ENCODE assay signal across 1 cellular context in the genomic region with DNA sequence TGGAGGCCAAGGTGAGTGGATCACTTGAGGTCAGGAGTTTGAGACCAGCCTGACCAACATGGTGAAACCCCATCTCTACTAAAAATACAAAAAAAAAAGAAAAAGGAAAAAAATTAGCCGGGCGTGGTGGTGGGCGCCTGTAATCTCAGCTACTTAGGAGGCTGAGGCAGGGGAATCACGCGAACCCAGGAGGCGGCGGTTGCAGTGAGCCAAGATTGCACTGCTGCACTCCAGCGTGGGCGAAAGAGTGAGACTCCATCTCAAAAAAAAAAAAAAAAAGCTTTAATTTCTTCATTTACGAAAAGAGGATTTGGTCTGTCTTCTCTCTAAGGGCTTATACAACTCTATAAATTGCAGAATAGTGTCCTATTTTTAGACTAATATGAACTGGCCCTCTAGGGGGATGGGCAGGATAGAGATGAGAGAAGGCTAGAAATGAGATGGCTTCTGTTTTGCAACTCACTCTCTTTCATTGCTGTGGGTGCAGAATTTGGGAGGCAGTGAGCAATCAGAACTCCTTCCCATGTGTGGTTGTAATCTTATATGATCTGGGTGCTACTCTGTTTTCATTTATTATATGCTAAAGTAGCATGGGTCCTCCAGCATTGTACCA.
TF ChIP-seq lines count a peak whose summit lies in the region.

No MANE protein-coding gene starts in this region.

TF ChIP-seq in GM23338, 12 proteins besides CTCF, POLR2A, EP300 and RAD21 (continued from another document):
- TF ChIP-seq, protein P1, sequence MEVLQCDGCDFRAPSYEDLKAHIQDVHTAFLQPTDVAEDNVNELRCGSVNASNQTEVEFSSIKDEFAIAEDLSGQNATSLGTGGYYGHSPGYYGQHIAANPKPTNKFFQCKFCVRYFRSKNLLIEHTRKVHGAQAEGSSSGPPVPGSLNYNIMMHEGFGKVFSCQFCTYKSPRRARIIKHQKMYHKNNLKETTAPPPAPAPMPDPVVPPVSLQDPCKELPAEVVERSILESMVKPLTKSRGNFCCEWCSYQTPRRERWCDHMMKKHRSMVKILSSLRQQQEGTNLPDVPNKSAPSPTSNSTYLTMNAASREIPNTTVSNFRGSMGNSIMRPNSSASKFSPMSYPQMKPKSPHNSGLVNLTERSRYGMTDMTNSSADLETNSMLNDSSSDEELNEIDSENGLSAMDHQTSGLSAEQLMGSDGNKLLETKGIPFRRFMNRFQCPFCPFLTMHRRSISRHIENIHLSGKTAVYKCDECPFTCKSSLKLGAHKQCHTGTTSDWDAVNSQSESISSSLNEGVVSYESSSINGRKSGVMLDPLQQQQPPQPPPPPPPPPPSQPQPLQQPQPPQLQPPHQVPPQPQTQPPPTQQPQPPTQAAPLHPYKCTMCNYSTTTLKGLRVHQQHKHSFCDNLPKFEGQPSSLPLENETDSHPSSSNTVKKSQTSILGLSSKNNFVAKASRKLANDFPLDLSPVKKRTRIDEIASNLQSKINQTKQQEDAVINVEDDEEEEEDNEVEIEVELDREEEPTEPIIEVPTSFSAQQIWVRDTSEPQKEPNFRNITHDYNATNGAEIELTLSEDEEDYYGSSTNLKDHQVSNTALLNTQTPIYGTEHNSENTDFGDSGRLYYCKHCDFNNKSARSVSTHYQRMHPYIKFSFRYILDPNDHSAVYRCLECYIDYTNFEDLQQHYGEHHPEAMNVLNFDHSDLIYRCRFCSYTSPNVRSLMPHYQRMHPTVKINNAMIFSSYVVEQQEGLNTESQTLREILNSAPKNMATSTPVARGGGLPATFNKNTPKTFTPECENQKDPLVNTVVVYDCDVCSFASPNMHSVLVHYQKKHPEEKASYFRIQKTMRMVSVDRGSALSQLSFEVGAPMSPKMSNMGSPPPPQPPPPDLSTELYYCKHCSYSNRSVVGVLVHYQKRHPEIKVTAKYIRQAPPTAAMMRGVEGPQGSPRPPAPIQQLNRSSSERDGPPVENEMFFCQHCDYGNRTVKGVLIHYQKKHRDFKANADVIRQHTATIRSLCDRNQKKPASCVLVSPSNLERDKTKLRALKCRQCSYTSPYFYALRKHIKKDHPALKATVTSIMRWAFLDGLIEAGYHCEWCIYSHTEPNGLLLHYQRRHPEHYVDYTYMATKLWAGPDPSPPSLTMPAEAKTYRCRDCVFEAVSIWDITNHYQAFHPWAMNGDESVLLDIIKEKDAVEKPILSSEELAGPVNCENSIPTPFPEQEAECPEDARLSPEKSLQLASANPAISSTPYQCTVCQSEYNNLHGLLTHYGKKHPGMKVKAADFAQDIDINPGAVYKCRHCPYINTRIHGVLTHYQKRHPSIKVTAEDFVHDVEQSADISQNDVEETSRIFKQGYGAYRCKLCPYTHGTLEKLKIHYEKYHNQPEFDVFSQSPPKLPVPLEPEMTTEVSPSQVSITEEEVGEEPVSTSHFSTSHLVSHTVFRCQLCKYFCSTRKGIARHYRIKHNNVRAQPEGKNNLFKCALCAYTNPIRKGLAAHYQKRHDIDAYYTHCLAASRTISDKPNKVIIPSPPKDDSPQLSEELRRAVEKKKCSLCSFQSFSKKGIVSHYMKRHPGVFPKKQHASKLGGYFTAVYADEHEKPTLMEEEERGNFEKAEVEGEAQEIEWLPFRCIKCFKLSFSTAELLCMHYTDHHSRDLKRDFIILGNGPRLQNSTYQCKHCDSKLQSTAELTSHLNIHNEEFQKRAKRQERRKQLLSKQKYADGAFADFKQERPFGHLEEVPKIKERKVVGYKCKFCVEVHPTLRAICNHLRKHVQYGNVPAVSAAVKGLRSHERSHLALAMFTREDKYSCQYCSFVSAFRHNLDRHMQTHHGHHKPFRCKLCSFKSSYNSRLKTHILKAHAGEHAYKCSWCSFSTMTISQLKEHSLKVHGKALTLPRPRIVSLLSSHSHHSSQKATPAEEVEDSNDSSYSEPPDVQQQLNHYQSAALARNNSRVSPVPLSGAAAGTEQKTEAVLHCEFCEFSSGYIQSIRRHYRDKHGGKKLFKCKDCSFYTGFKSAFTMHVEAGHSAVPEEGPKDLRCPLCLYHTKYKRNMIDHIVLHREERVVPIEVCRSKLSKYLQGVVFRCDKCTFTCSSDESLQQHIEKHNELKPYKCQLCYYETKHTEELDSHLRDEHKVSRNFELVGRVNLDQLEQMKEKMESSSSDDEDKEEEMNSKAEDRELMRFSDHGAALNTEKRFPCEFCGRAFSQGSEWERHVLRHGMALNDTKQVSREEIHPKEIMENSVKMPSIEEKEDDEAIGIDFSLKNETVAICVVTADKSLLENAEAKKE (CRISPR knock-in tag; IDR thresholded peaks at IDR 0.05) = no peak
- no peak for TF ChIP-seq JUNB (IDR thresholded peaks at IDR 0.05; ENCODE audit: unreplicated experiment)
- no peak for TF ChIP-seq NANOG (IDR thresholded peaks at IDR 0.05; ENCODE audit: borderline replicate concordance)
- TF ChIP-seq ZNF114 (CRISPR knock-in tag; IDR thresholded peaks at IDR 0.05) = no peak
- no peak for TF ChIP-seq STAT1 (IDR thresholded peaks at IDR 0.05; ENCODE audit: unreplicated experiment)
- TF ChIP-seq CREB1 (CRISPR knock-in tag; IDR thresholded peaks at IDR 0.05; ENCODE audit: low read depth) = no peak
- TF ChIP-seq, protein P2, sequence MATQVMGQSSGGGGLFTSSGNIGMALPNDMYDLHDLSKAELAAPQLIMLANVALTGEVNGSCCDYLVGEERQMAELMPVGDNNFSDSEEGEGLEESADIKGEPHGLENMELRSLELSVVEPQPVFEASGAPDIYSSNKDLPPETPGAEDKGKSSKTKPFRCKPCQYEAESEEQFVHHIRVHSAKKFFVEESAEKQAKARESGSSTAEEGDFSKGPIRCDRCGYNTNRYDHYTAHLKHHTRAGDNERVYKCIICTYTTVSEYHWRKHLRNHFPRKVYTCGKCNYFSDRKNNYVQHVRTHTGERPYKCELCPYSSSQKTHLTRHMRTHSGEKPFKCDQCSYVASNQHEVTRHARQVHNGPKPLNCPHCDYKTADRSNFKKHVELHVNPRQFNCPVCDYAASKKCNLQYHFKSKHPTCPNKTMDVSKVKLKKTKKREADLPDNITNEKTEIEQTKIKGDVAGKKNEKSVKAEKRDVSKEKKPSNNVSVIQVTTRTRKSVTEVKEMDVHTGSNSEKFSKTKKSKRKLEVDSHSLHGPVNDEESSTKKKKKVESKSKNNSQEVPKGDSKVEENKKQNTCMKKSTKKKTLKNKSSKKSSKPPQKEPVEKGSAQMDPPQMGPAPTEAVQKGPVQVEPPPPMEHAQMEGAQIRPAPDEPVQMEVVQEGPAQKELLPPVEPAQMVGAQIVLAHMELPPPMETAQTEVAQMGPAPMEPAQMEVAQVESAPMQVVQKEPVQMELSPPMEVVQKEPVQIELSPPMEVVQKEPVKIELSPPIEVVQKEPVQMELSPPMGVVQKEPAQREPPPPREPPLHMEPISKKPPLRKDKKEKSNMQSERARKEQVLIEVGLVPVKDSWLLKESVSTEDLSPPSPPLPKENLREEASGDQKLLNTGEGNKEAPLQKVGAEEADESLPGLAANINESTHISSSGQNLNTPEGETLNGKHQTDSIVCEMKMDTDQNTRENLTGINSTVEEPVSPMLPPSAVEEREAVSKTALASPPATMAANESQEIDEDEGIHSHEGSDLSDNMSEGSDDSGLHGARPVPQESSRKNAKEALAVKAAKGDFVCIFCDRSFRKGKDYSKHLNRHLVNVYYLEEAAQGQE (IDR thresholded peaks at IDR 0.05; ENCODE audit: unreplicated experiment) = no peak
- TF ChIP-seq EZH2phosphoT487 (IDR thresholded peaks at IDR 0.05; ENCODE audit: unreplicated experiment) = no peak
- TF ChIP-seq, protein P3, sequence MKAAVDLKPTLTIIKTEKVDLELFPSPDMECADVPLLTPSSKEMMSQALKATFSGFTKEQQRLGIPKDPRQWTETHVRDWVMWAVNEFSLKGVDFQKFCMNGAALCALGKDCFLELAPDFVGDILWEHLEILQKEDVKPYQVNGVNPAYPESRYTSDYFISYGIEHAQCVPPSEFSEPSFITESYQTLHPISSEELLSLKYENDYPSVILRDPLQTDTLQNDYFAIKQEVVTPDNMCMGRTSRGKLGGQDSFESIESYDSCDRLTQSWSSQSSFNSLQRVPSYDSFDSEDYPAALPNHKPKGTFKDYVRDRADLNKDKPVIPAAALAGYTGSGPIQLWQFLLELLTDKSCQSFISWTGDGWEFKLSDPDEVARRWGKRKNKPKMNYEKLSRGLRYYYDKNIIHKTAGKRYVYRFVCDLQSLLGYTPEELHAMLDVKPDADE (IDR thresholded peaks at IDR 0.05) = no peak
TF ChIP-seq in GM23338: peak in this region for 0.
